Comparison of ENCODE assay signal across 9 cellular contexts in genomic region chr2:121283670-121284245, GRCh38. TPM values are rescaled to one million over a fixed set of nuclear protein-coding genes. Genes with fewer than 3 reads are reported as not detected.
DNase-seq lines count a peak whose midpoint lies in the region; ATAC-seq and TF ChIP-seq lines count a peak whose summit lies in the region.
"Had no signal": no experiment of that assay in that cellular context is flagged by ENCODE, and none has a peak within 500 bp of the region (broad histone marks: within the 10 kb centered on the region; RNA-seq: fewer than 3 reads in every experiment).

No MANE protein-coding gene starts in this region.

- no peaks in the 10 kb centered on the region for H3K36me3 Mint-ChIP-seq in CD4-positive, alpha-beta T cell (ENCODE audit: low read depth)
- H3K36me3 Mint-ChIP-seq in central memory CD8-positive, alpha-beta T cell (ENCODE audit: insufficient read depth), result peaks cover 2% of the 10 kb centered on the region
- no peaks in the 10 kb centered on the region for H3K36me3 Mint-ChIP-seq in natural killer cell

- no peak overlapping the region for H3K9ac ChIP-seq in HUES48 (ENCODE audit: low read depth, low read length)

- CTCF ChIA-PET in CD4-positive, alpha-beta T cell (lab: Charles Lee), result no interaction called here
- CTCF ChIA-PET in A673 (lab: Charles Lee), result no interaction called here

- in situ Hi-C loops in ACHN (cut with HindIII; ENCODE audit: low pct_ligation_motif_present, low pct_unique_long_range_greater_than_20kb, low sequenced_read_pairs), result no loop called here

- H3K4me1 ChIP-seq in HUES48 (ENCODE audit: control insufficient read depth, insufficient read depth, low read length) (peaks cover 4% of the 10 kb centered on the region; the same call in 1 of the 2 replicates), A673 (ENCODE audit: insufficient read depth, low read length, poor library complexity, severe bottlenecking) (no peaks in the 10 kb centered on the region)

- DNase-seq in CD4-positive, alpha-beta T cell, result no peak
- DNase-seq in central memory CD8-positive, alpha-beta T cell (ENCODE audit: low spot score in 2 of 2), result no peak
- no peak for DNase-seq in natural killer cell
- no peak for DNase-seq in NCI-H2081 (lab: John Stamatoyannopoulos, UW)
- no peak for DNase-seq in ACHN
- no peak for DNase-seq in A673 (ENCODE audit: low spot score)
- no peak for DNase-seq in stimulated activated CD4-positive, alpha-beta T cell treated with anti-CD3 and anti-CD28 coated beads, Interleukin-4, amount 100 ng/mL, for 1 hour
- DNase-seq: left ventricle myocardium superior had no signal

- no peak for ATAC-seq in CD4-positive, alpha-beta T cell (ENCODE audit: poor library complexity)
- ATAC-seq in central memory CD8-positive, alpha-beta T cell (replicated peaks; ENCODE audit: extremely low read depth, poor library complexity, severe bottlenecking), result no peak
- ATAC-seq in natural killer cell, result no peak

- H3K4me3 ChIP-seq in HUES48 (ENCODE audit: low read depth, low read length) (peak overlapping the region; percentile 64), A673 (ENCODE audit: low read depth, low read length, poor library complexity, severe bottlenecking) (no peak overlapping the region)

- H3K27me3 Mint-ChIP-seq in CD4-positive, alpha-beta T cell, result peaks cover 57% of the 10 kb centered on the region
- H3K27me3 Mint-ChIP-seq in central memory CD8-positive, alpha-beta T cell, result peaks cover 40% of the 10 kb centered on the region
- H3K27me3 Mint-ChIP-seq in natural killer cell (ENCODE audit: low read depth in 2 of 2), result peaks cover 20 to 30% of the 10 kb centered on the region in 2 donors

- H3K27ac Mint-ChIP-seq in CD4-positive, alpha-beta T cell, result no peak overlapping the region
- no peak overlapping the region for H3K27ac Mint-ChIP-seq in central memory CD8-positive, alpha-beta T cell (ENCODE audit: low read depth)
- H3K27ac Mint-ChIP-seq in natural killer cell, result no peak overlapping the region

- H3K9me3 ChIP-seq in CD4-positive, alpha-beta T cell (ENCODE audit: control insufficient read depth, low read length), result no peaks in the 10 kb centered on the region
- H3K9me3 ChIP-seq in HUES48 (ENCODE audit: control insufficient read depth, insufficient read depth, low read length) (no peaks in the 10 kb centered on the region), A673 (ENCODE audit: low read depth, low read length, poor library complexity, severe bottlenecking) (no peaks in the 10 kb centered on the region)

- peaks cover 9% of the 10 kb centered on the region for H3K4me1 Mint-ChIP-seq in CD4-positive, alpha-beta T cell (ENCODE audit: low read depth)
- H3K4me1 Mint-ChIP-seq in central memory CD8-positive, alpha-beta T cell, result peaks cover 7% of the 10 kb centered on the region
- peaks cover 5 to 17% of the 10 kb centered on the region in 2 donors for H3K4me1 Mint-ChIP-seq in natural killer cell

- BruUV-seq in A673 (replicated peaks; lab: Mats Ljungman, UMichigan), result no TSS peak

- no peak for TF ChIP-seq CTCF in CD4-positive, alpha-beta T cell (IDR thresholded peaks at IDR 0.05)
- TF ChIP-seq CTCF in natural killer cell (IDR thresholded peaks at IDR 0.05), result no peak
- TF ChIP-seq CTCF in A673 (conservative IDR thresholded peaks at IDR 0.05; ENCODE audit: low read depth, low read length), result no peak

- H3K27me3 ChIP-seq in CD4-positive, alpha-beta T cell (ENCODE audit: control insufficient read depth, insufficient read depth, low read length), result peaks cover 25% of the 10 kb centered on the region
- H3K27me3 ChIP-seq in HUES48 (ENCODE audit: control insufficient read depth, insufficient read depth, low read length) (peaks cover 38% of the 10 kb centered on the region), A673 (replicated peaks; ENCODE audit: insufficient read depth, low read depth, low read length, poor library complexity) (peaks cover 44% of the 10 kb centered on the region)

- H3K4me3 Mint-ChIP-seq in CD4-positive, alpha-beta T cell, result peak overlapping the region; percentile 70
- H3K4me3 Mint-ChIP-seq in central memory CD8-positive, alpha-beta T cell, result peak overlapping the region; percentile 68
- H3K4me3 Mint-ChIP-seq in natural killer cell, result peak overlapping the region; percentile 79

- H3K27ac ChIP-seq in CD4-positive, alpha-beta T cell (ENCODE audit: low read depth, low read length), result no peak overlapping the region
- H3K27ac ChIP-seq in HUES48 (ENCODE audit: low read depth, low read length) (no peak overlapping the region), A673 (ENCODE audit: low read depth, low read length, poor library complexity, severe bottlenecking) (no peak overlapping the region)

- POLR2A ChIA-PET in CD4-positive, alpha-beta T cell (lab: Charles Lee), result no interaction called here
- POLR2A ChIA-PET in A673 (lab: Charles Lee; ENCODE audit: low non-redundant PET), result no interaction called here

- intact Hi-C loops in CD4-positive, alpha-beta T cell (cut with DNase I, micrococcal nuclease), result no loop called here
- intact Hi-C loops in natural killer cell (cut with micrococcal nuclease), result no loop called here
- intact Hi-C loops in A673 (cut with micrococcal nuclease; ENCODE audit: unreplicated experiment), result no loop called here

- H3K36me3 ChIP-seq in HUES48 (ENCODE audit: control insufficient read depth, insufficient read depth, low read length) (no peaks in the 10 kb centered on the region), A673 (ENCODE audit: insufficient read depth, low read length, poor library complexity, severe bottlenecking) (no peaks in the 10 kb centered on the region)

- no peaks in the 10 kb centered on the region for H3K9me3 Mint-ChIP-seq in CD4-positive, alpha-beta T cell
- no peaks in the 10 kb centered on the region for H3K9me3 Mint-ChIP-seq in central memory CD8-positive, alpha-beta T cell
- H3K9me3 Mint-ChIP-seq in natural killer cell, result no peaks in the 10 kb centered on the region

RNA-seq across cellular contexts. Expression of gene TFCP2L1, which starts 1.2 kb away (rescaled TPM):
- under 1 TPM; 0.17 to 0.30 TPM for total RNA-seq in CD4-positive, alpha-beta T cell
- total RNA-seq in natural killer cell (1 to 10 TPM in 1 of 3 donors, under 1 TPM in 2; 0.72 to 1.8 (median 0.85) TPM), A673 (2021) (0.04 TPM in 1 of 2 replicates, not detected in the other)
